Comparison of ENCODE assay signal across 8 cellular contexts in the genomic region with DNA sequence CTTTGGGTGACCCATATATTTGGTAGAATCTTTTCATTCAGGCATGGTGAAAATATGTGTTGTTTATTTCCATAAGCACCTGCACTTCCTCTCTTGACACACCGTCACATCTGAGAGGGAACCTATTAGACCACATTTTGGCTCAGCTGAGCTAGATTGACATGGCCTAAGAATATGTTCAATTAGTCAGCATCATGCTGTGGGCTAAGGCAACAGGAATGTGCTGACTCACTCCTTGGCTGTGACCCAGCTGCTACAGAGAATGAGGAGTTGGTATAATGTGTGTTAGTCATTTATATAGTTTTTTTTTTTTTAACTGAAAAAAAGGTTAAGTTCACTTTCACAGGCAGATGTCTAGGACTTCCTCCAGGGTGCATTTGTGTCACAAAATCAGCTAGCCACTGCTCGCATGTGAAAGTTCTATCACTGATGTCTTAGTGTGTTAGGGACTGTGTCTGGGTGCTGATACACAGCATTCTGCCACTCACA.
DNase-seq lines count a peak whose midpoint lies in the region; ATAC-seq, FAIRE-seq and TF ChIP-seq lines count a peak whose summit lies in the region.

No MANE protein-coding gene starts in this region.

- H3K4me2 ChIP-seq in GM12878 (ENCODE audit: control insufficient read depth, insufficient read depth), result no peak overlapping the region

- no peaks in the 10 kb centered on the region for H3K79me2 ChIP-seq in GM12878 (ENCODE audit: control insufficient read depth, insufficient read depth, low read length)

- no peak overlapping the region for H3K4me3 ChIP-seq in BJ (ENCODE audit: low read depth, low read length)
- H3K4me3 ChIP-seq in GM12878, result no peak overlapping the region
- no peak overlapping the region for H3K4me3 ChIP-seq in thyroid gland (replicated peaks in 1 of 3)

- no peaks in the 10 kb centered on the region for H3K4me1 ChIP-seq in GM12878 (ENCODE audit: control insufficient read depth, insufficient read depth, low read length)
- H3K4me1 ChIP-seq in thyroid gland, result peaks cover 0 to 5% of the 10 kb centered on the region in 2 donors

- H3K9ac ChIP-seq in GM12878 (ENCODE audit: control insufficient read depth, insufficient read depth, low read length), result no peak overlapping the region

- peak; percentile 97 for ATAC-seq in GM18870 (IDR thresholded peaks at IDR 0.05; ENCODE audit: unreplicated experiment)
- peak; percentile 96 for ATAC-seq in HG03097 (IDR thresholded peaks at IDR 0.05; ENCODE audit: low FRiP score, unreplicated experiment)
- peak; percentile 96 for ATAC-seq in GM12878

- CTCF ChIA-PET in BJ (lab: Yijun Ruan, JAX) (interaction anchor here (0.6 to 1.7 kb wide), 6 partner anchors 17 to 1694 kb away, joined by 3 to 5 read pairs (median 3); no protein-coding TSS in a partner anchor), GM12878 (lab: Yijun Ruan, JAX) (interaction anchor here (1.0 kb wide), 1 partner anchor 45 kb away, joined by 4 read pairs; no protein-coding TSS in a partner anchor)

- H3K36me3 ChIP-seq in BJ (ENCODE audit: control insufficient read depth, insufficient read depth, low read length) (no peaks in the 10 kb centered on the region), GM12878 (ENCODE audit: control insufficient read depth in 2 of 2, insufficient read depth in 2 of 2, low read length in 1 of 2) (no peaks in the 10 kb centered on the region), thyroid gland (no peaks in the 10 kb centered on the region)

- H3K27me3 ChIP-seq in BJ (ENCODE audit: control insufficient read depth, insufficient read depth, low read length), result peaks cover 2% of the 10 kb centered on the region; the same call in 1 of the 2 replicates
- no peaks in the 10 kb centered on the region for H3K27me3 ChIP-seq in GM12878 (replicated peaks in 1 of 2; ENCODE audit: control insufficient read depth in 2 of 2, insufficient read depth in 2 of 2, low read length in 1 of 2)
- no peaks in the 10 kb centered on the region for H3K27me3 ChIP-seq in thyroid gland

- FAIRE-seq in GM12878 (lab: Jason Lieb, UNC), result peak; percentile 23

- RAD21 ChIA-PET in GM12878 (lab: Charles Lee; ENCODE audit: unreplicated experiment), result interaction anchor here (1.0 to 1.5 kb wide), 3 partner anchors 18 to 45 kb away, joined by 3 to 4 read pairs (median 4); no protein-coding TSS in a partner anchor

- peak; percentile 94 for DNase-seq in BJ (ENCODE audit: low read depth)
- peak; percentile 44 for DNase-seq in NCI-H2081 treated with DMSO at 0.1 percent for 48 hours (lab: John Stamatoyannopoulos, UW)
- peak; percentile 83 for DNase-seq in GM12878 (ENCODE audit: low read depth, low spot score)
- peak; percentile 59 for DNase-seq in iPS-NIHi7 (ENCODE audit: extremely low spot score)
- peak; percentile 90 to 95 for DNase-seq in thyroid gland
- DNase-seq in activated T-cell treated with anti-CD3 and anti-CD28 coated beads for 4 hours, result no peak

- H2AFZ ChIP-seq in GM12878 (ENCODE audit: control insufficient read depth, low read depth, low read length), result peak overlapping the region; percentile 52

- no TSS peak for BruUV-seq in GM12878 (replicated peaks; lab: Mats Ljungman, UMichigan)

- in situ Hi-C loops in GM12878 (cut with MboI), result no loop called here

- peak in 1 of 2 experiments; percentile 28; a peak in 2 of 4 replicates for TF ChIP-seq EP300 in GM12878 (IDR thresholded peaks at IDR 0.05; ENCODE audit: borderline replicate concordance in 1 of 2, control insufficient read depth in 1 of 2, low read depth in 2 of 2, low read length in 2 of 2)

- TF ChIP-seq POLR2A in GM12878 (IDR thresholded peaks at IDR 0.05; ENCODE audit: low read depth, low read length), result no peak
- TF ChIP-seq POLR2A in thyroid gland (IDR thresholded peaks at IDR 0.05), result no peak

- WGBS in GM12878 (ENCODE audit: insufficient coverage, insufficient replicate concordance, low lambda C conversion rate, missing lambda C conversion rate), result 9% methylated on average over 2 of the region's 2 CpGs
- WGBS in thyroid gland, 2 donors, result 29 to 32% methylated on average over 2 of the region's 2 CpGs

- no peak for TF ChIP-seq CTCF in BJ (IDR thresholded peaks at IDR 0.05; ENCODE audit: insufficient read depth, low read depth, low read length)
- TF ChIP-seq CTCF in GM12878 (IDR thresholded peaks at IDR 0.05 in 2 of 3, conservative IDR thresholded peaks at IDR 0.05 in 1 of 3; ENCODE audit: control insufficient read depth in 2 of 3, extremely low read depth in 1 of 3, insufficient read depth in 1 of 3, low read depth in 3 of 3, low read length in 3 of 3), result no peak; a peak in 1 of 6 replicates
- TF ChIP-seq CTCF in thyroid gland (IDR thresholded peaks at IDR 0.05), result no peak

- SMC1A ChIA-PET in GM12878 (lab: Charles Lee; ENCODE audit: uncharacterized antibody, unreplicated experiment), result interaction anchor here (1.3 to 1.5 kb wide), 2 partner anchors 9 to 11 kb away, joined by 3 to 4 read pairs; no protein-coding TSS in a partner anchor

- POLR2A ChIA-PET in BJ (lab: Charles Lee), result interaction anchor here (0.6 kb wide), 1 partner anchor 82 kb away, joined by 5 read pairs; no protein-coding TSS in a partner anchor
- POLR2A ChIA-PET in GM12878 (lab: Charles Lee), result interaction anchor here (1.5 kb wide), 1 partner anchor 18 kb away, joined by 4 read pairs; no protein-coding TSS in a partner anchor

- intact Hi-C loops in GM12878 (cut with micrococcal nuclease; ENCODE audit: unreplicated experiment) (no loop called here), thyroid gland (cut with DNase I) (no loop called here)

- H3K27ac ChIP-seq in GM12878 (ENCODE audit: control insufficient read depth, insufficient read depth) (no peak overlapping the region; the same call in 1 of the 2 replicates), thyroid gland (no peak overlapping the region)

- H3K9me3 ChIP-seq in GM12878 (replicated peaks; ENCODE audit: control insufficient read depth, insufficient read depth, low read length) (no peaks in the 10 kb centered on the region), thyroid gland (no peaks in the 10 kb centered on the region)

- H4K20me1 ChIP-seq in GM12878 (ENCODE audit: control insufficient read depth, insufficient read depth), result no peaks in the 10 kb centered on the region

- peak; percentile 38; the same call in 1 of the 2 replicates for TF ChIP-seq RAD21 in GM12878 (IDR thresholded peaks at IDR 0.05; ENCODE audit: insufficient read depth, low read depth, low read length)

TF ChIP-seq in GM12878, 131 proteins besides CTCF, POLR2A, EP300 and RAD21 (continues in another document):
- TF ChIP-seq ZNF217 (IDR thresholded peaks at IDR 0.05) (no peak), E4F1 (IDR thresholded peaks at IDR 0.05; ENCODE audit: borderline replicate concordance, partially characterized antibody) (no peak), NRF1 (conservative IDR thresholded peaks at IDR 0.05; ENCODE audit: low read depth, low read length) (no peak), SP1 (IDR thresholded peaks at IDR 0.05; ENCODE audit: low read depth, low read length) (no peak), GABPA (IDR thresholded peaks at IDR 0.05; ENCODE audit: low read depth) (peak; percentile 47; the same call in 1 of the 2 replicates), TBL1XR1 (IDR thresholded peaks at IDR 0.05; ENCODE audit: low read depth, low read length) (0 out of 2 replicates have a peak, but pooled peaks have one; percentile 56), RFX5 (IDR thresholded peaks at IDR 0.05; ENCODE audit: low read depth, low read length) (no peak), SMARCA5 (IDR thresholded peaks at IDR 0.05) (no peak), NR2C2 (IDR thresholded peaks at IDR 0.05; ENCODE audit: borderline replicate concordance, control insufficient read depth, insufficient read length, low read depth) (no peak), JUND (IDR thresholded peaks at IDR 0.05; ENCODE audit: low read depth, low read length) (no peak), ZZZ3 (IDR thresholded peaks at IDR 0.05; ENCODE audit: control insufficient read depth, insufficient read length, low read depth) (no peak), KDM1A (IDR thresholded peaks at IDR 0.05; ENCODE audit: borderline replicate concordance) (no peak)
- TF ChIP-seq, protein P1, sequence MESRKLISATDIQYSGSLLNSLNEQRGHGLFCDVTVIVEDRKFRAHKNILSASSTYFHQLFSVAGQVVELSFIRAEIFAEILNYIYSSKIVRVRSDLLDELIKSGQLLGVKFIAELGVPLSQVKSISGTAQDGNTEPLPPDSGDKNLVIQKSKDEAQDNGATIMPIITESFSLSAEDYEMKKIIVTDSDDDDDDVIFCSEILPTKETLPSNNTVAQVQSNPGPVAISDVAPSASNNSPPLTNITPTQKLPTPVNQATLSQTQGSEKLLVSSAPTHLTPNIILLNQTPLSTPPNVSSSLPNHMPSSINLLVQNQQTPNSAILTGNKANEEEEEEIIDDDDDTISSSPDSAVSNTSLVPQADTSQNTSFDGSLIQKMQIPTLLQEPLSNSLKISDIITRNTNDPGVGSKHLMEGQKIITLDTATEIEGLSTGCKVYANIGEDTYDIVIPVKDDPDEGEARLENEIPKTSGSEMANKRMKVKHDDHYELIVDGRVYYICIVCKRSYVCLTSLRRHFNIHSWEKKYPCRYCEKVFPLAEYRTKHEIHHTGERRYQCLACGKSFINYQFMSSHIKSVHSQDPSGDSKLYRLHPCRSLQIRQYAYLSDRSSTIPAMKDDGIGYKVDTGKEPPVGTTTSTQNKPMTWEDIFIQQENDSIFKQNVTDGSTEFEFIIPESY (IDR thresholded peaks at IDR 0.05), result no peak
